Comparison of ENCODE assay signal across 15 cellular contexts in genomic region chr1:107273515-107273914, GRCh38.
DNase-seq lines count a peak whose midpoint lies in the region; ATAC-seq and TF ChIP-seq lines count a peak whose summit lies in the region.
"Had no signal": no experiment of that assay in that cellular context is flagged by ENCODE, and none has a peak within 500 bp of the region (broad histone marks: within the 10 kb centered on the region; RNA-seq: fewer than 3 reads in every experiment).

No MANE protein-coding gene starts in this region.

- POLR2A ChIA-PET in OCI-LY7 (lab: Charles Lee) = interaction anchor here (0.6 to 1.9 kb wide), 9 partner anchors 9 to 466 kb away, joined by 3 to 6 read pairs (median 3); no protein-coding TSS in a partner anchor

- H3K4me2 ChIP-seq in OCI-LY7 (ENCODE audit: low read length) = peak overlapping the region; percentile 36

- intact Hi-C loops in OCI-LY7 (cut with micrococcal nuclease; ENCODE audit: unreplicated experiment) = loop anchor here (10.0 kb wide), 1 partner anchor 181 kb away; no protein-coding TSS in a partner anchor
- intact Hi-C loops in left lung (cut with DNase I) = loop anchor here in 1 of 2 donors (10.0 kb wide), 1 partner anchor 261 kb away; no protein-coding TSS in a partner anchor

- ATAC-seq in GM21381 (IDR thresholded peaks at IDR 0.05; ENCODE audit: unreplicated experiment) = no peak
- ATAC-seq in HG03108 (IDR thresholded peaks at IDR 0.05; ENCODE audit: unreplicated experiment) = no peak
- ATAC-seq in left lung = no peak
- no peak for ATAC-seq in HG03175 (IDR thresholded peaks at IDR 0.05; ENCODE audit: unreplicated experiment)

- TF ChIP-seq CTCF in OCI-LY7 (conservative IDR thresholded peaks at IDR 0.05; ENCODE audit: low read length) (no peak), epithelial cell of proximal tubule (conservative IDR thresholded peaks at IDR 0.05; ENCODE audit: low read depth, low read length) (no peak), left lung (IDR thresholded peaks at IDR 0.05) (no peak)

- H3K4me1 ChIP-seq in OCI-LY7 (ENCODE audit: insufficient read depth, low read length, poor library complexity, severe bottlenecking) = peaks cover 19% of the 10 kb centered on the region
- H3K4me1 ChIP-seq in left lung = no peaks in the 10 kb centered on the region

- H3K4me3 ChIP-seq in OCI-LY7 (ENCODE audit: low read depth, low read length, poor library complexity, severe bottlenecking) (peak overlapping the region; percentile 18), epithelial cell of proximal tubule (ENCODE audit: low read depth, low read length) (peak overlapping the region; percentile 8), left lung (no peak overlapping the region)

- peak; percentile 22 for DNase-seq in Daoy (ENCODE audit: low read depth)
- DNase-seq in OCI-LY7 (ENCODE audit: low spot score) = no peak
- no peak for DNase-seq in epithelial cell of proximal tubule (ENCODE audit: low read depth)
- DNase-seq in left lung = no peak
- DNase-seq: CD4-positive, CD25-positive, alpha-beta regulatory T cell; GF-D8; MV-4-11; NCI-H1436; NCI-H2029 treated with DMSO at 0.1 percent for 48 hours; NCI-H510A; NCI-H82; SIG-M5 had no signal

- no peaks in the 10 kb centered on the region for H3K36me3 ChIP-seq in OCI-LY7 (ENCODE audit: insufficient read depth, low read length)
- H3K36me3 ChIP-seq in left lung = no peaks in the 10 kb centered on the region

- H3K9me2 ChIP-seq in OCI-LY7 (ENCODE audit: insufficient read depth, low read length) = no peaks in the 10 kb centered on the region

- H3K27ac ChIP-seq in OCI-LY7 (ENCODE audit: low read depth, low read length, poor library complexity, severe bottlenecking) = no peak overlapping the region
- H3K27ac ChIP-seq in left lung = no peak overlapping the region

- no TSS peak for BruUV-seq in OCI-LY7 (replicated peaks; lab: Mats Ljungman, UMichigan)

- no peaks in the 10 kb centered on the region for H3K27me3 ChIP-seq in left lung

- H3K79me2 ChIP-seq in OCI-LY7 (ENCODE audit: insufficient read depth, low read depth, low read length) = no peaks in the 10 kb centered on the region

- CTCF ChIA-PET in OCI-LY7 (lab: Charles Lee; ENCODE audit: unreplicated experiment) = interaction anchor here (0.6 to 1.6 kb wide), 2 partner anchors 217 to 256 kb away, joined by 3 to 7 read pairs; no protein-coding TSS in a partner anchor

- H3K9me3 ChIP-seq in OCI-LY7 (ENCODE audit: low read length) = no peaks in the 10 kb centered on the region
- H3K9me3 ChIP-seq in left lung = no peaks in the 10 kb centered on the region

- no peaks in the 10 kb centered on the region for H4K20me1 ChIP-seq in OCI-LY7 (ENCODE audit: insufficient read depth, low read length)

- H2AFZ ChIP-seq in OCI-LY7 (ENCODE audit: low read length) = peak overlapping the region; percentile 77

Comparison
In these comparisons a context has a peak if more than half of its experiments do, and no peak if none do; other contexts are left out.
1. H3K4me3 ChIP-seq: peak in OCI-LY7 (single experiment) and epithelial cell of proximal tubule (single experiment); none in left lung (0 of 2).